ENCODE assay signal across 8 cellular contexts in the genomic region with DNA sequence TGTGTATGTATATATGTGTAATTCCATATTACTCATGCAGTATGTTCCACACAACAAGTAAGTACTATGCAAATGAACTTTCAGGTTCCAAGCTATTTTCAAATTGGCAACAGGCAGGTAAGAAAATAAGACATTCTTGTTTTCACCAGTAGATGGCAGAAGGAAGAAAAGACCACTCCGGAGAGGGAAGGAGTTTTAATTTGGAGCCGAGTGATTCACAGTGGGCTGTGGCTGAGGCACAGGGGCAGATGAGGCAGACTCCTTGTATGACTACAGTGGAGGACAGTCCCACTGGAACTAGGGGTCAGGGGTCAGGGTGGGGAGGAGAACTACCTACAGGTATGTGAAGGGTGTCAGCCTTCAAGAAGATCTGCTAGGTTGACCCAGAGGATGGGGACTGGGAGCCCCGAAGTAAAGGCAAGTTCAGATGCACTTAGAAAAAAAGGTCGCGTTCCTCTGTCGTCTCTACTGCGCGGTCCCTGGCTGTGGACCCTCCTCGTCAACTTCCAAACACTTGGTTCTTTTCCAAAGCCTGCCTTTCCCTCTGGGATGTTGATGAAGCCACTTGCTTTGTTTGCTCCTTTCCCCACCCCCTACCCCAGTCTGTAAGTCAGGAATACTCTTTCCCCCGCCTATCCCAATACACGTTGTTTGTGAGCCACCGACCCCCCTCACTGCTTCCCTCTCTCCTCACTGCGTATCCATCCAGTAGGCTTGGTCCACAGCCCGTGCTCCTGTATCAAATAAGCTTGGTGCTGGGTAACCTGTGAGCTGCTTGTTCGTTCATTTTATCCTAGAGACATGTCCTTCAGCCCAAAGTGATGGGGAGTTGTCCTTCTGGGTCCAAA. TPM values are rescaled to one million over a fixed set of nuclear protein-coding genes. Genes with fewer than 3 reads are reported as not detected.
DNase-seq lines count a peak whose midpoint lies in the region; ATAC-seq, FAIRE-seq and TF ChIP-seq lines count a peak whose summit lies in the region.

No MANE protein-coding gene starts in this region.

- H3K4me3 ChIP-seq in A549 (no peak overlapping the region), LNCaP clone FGC (ENCODE audit: low read depth, low read length) (no peak overlapping the region), astrocyte of the cerebellum (ENCODE audit: low read depth, low read length) (no peak overlapping the region)

- TF ChIP-seq EP300 in A549 (IDR thresholded peaks at IDR 0.05) = no peak

- CTCF ChIA-PET in A549 (lab: Yijun Ruan, JAX) = interaction anchor here (0.6 to 5.9 kb wide), 34 partner anchors 10 to 375 kb away, joined by 3 to 78 read pairs (median 6); a partner anchor contains a TSS

- DNase-seq in A549 (ENCODE audit: low read depth in 1 of 2, low spot score in 1 of 2) = peak; percentile 75 to 81
- peak; percentile 66 for DNase-seq in GM13977 (ENCODE audit: low spot score)
- no peak for DNase-seq in LNCaP clone FGC (ENCODE audit: low read depth)
- DNase-seq in SW 1271 (lab: John Stamatoyannopoulos, UW) = peak; percentile 26 to 83
- peak; percentile 68 for DNase-seq in astrocyte of the cerebellum (ENCODE audit: low read depth)
- DNase-seq in iPS-NIHi7 (ENCODE audit: extremely low spot score) = peak; percentile 75
- peak; percentile 46 to 47 for DNase-seq in stimulated activated CD4-positive, alpha-beta T cell treated with anti-CD3 and anti-CD28 coated beads, Interleukin-15, amount 100 ng/mL, for 48 hours (ENCODE audit: low read depth in 2 of 2)

- no peak for TF ChIP-seq POLR2A in A549 (IDR thresholded peaks at IDR 0.05; ENCODE audit: low read length)

- FAIRE-seq in A549 (lab: Jason Lieb, UNC) = peak; percentile 28

- peak overlapping the region; percentile 70 to 88 for H3K27ac ChIP-seq in A549

- peaks cover 69% of the 10 kb centered on the region for H3K4me1 ChIP-seq in A549

- peak; percentile 79 for TF ChIP-seq CTCF in A549 (IDR thresholded peaks at IDR 0.05)
- peak; percentile 47 for TF ChIP-seq CTCF in GM13977 (IDR thresholded peaks at IDR 0.05; ENCODE audit: extremely low read depth, insufficient read depth, missing control alignments)
- peak; percentile 57 for TF ChIP-seq CTCF in LNCaP clone FGC (IDR thresholded peaks at IDR 0.05; ENCODE audit: control insufficient read depth, extremely low read depth, insufficient read depth)
- TF ChIP-seq CTCF in astrocyte of the cerebellum (IDR thresholded peaks at IDR 0.05; ENCODE audit: low read depth, low read length, missing control alignments) = peak; percentile 64

- no peaks in the 10 kb centered on the region for H3K9me3 ChIP-seq in A549

- peak; percentile 70 to 76 for ATAC-seq in A549
- ATAC-seq in HG02884 (IDR thresholded peaks at IDR 0.05; ENCODE audit: unreplicated experiment) = no peak

- 60% methylated on average over 15 of the region's 15 CpGs for WGBS in A549 (ENCODE audit: missing lambda C conversion rate)

- POLR2A ChIA-PET in A549 (lab: Yijun Ruan, JAX) = interaction anchor here (1.0 to 1.9 kb wide), 5 partner anchors 33 to 54 kb away, joined by 3 to 18 read pairs (median 4); a partner anchor contains a TSS

- peak overlapping the region; percentile 56 for H3K4me2 ChIP-seq in A549

- in situ Hi-C loops in GM13977 (cut with MboI; ENCODE audit: low pct_unique_long_range_greater_than_20kb, low sequenced_read_pairs, unreplicated experiment) (no loop called here), astrocyte of the cerebellum (cut with HindIII; ENCODE audit: low sequenced_read_pairs) (no loop called here)

- TF ChIP-seq RAD21 in A549 (conservative IDR thresholded peaks at IDR 0.05 in 1 of 2, IDR thresholded peaks at IDR 0.05 in 1 of 2) = peak; percentile 79

TF ChIP-seq in A549, 52 proteins besides CTCF, POLR2A, EP300 and RAD21:
- TF ChIP-seq FOSL2 (IDR thresholded peaks at IDR 0.05) (no peak), FOSL2 (CRISPR knock-in tag; IDR thresholded peaks at IDR 0.05) (peak; percentile 67), GATA3 (IDR thresholded peaks at IDR 0.05; ENCODE audit: borderline replicate concordance) (0 out of 2 replicates have a peak, but pooled peaks have one; percentile 18), RARB (CRISPR knock-in tag; IDR thresholded peaks at IDR 0.05) (no peak), JUN (IDR thresholded peaks at IDR 0.05) (0 out of 5 replicates have a peak, but pooled peaks have one; percentile 19 to 25), SMC3 (IDR thresholded peaks at IDR 0.05) (peak; percentile 90)
- TF ChIP-seq, protein P1, sequence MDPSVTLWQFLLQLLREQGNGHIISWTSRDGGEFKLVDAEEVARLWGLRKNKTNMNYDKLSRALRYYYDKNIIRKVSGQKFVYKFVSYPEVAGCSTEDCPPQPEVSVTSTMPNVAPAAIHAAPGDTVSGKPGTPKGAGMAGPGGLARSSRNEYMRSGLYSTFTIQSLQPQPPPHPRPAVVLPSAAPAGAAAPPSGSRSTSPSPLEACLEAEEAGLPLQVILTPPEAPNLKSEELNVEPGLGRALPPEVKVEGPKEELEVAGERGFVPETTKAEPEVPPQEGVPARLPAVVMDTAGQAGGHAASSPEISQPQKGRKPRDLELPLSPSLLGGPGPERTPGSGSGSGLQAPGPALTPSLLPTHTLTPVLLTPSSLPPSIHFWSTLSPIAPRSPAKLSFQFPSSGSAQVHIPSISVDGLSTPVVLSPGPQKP (IDR thresholded peaks at IDR 0.05; ENCODE audit: low read depth, low read length) = no peak

RNA-seq across cellular contexts. Expression of a gene that starts 24.1 kb away (rescaled TPM):
- polyA plus RNA-seq in A549 (2011; rRNA removed) (118 and 144 TPM in 2 replicates), A549 (2017; fragmentation: RNase III; extraction: RNeasy Plus Mini Kit Qiagen cat#74134 plus additional on column Dnase treatment) (81.6 to 87.3 TPM (median 83.8 TPM) in 3 replicates)
- 56.1 and 57.2 TPM in 2 replicates for polyA plus RNA-seq in A549 (2012; cell fraction: cytosol; rRNA removed)
- 63.1 and 116 TPM in 2 replicates for polyA plus RNA-seq in A549 (2012; cell fraction: nucleus; rRNA removed)
- polyA minus RNA-seq in A549 (2011; rRNA and poly(A)+ RNA removed) = 68.9 and 74.6 TPM in 2 replicates

RNA-seq across cellular contexts. Expression of a gene that starts 51.8 kb away (rescaled TPM):
- polyA plus RNA-seq in A549 (2011; rRNA removed) (0.93 and 1.3 TPM in 2 replicates), A549 (2017; fragmentation: RNase III; extraction: RNeasy Plus Mini Kit Qiagen cat#74134 plus additional on column Dnase treatment) (0.42 to 0.46 TPM (median 0.44 TPM) in 3 replicates)
- 0.21 and 0.26 TPM in 2 replicates for polyA plus RNA-seq in A549 (2012; cell fraction: cytosol; rRNA removed)
- 0.10 and 0.31 TPM in 2 replicates for polyA plus RNA-seq in A549 (2012; cell fraction: nucleus; rRNA removed)
- polyA minus RNA-seq in A549 (2011; rRNA and poly(A)+ RNA removed) = 1.1 and 1.3 TPM in 2 replicates

RNA-seq across cellular contexts. Expression of a gene that starts 54.1 kb away (rescaled TPM):
- polyA plus RNA-seq in A549 (2011; rRNA removed) = 296 and 321 TPM in 2 replicates
- polyA plus RNA-seq in A549 (2012; cell fraction: cytosol; rRNA removed) = 275 and 331 TPM in 2 replicates
- polyA plus RNA-seq in A549 (2012; cell fraction: nucleus; rRNA removed) = 582 and 654 TPM in 2 replicates
- polyA plus RNA-seq in A549 (2017; fragmentation: RNase III; extraction: RNeasy Plus Mini Kit Qiagen cat#74134 plus additional on column Dnase treatment) = 173 to 207 TPM (median 197 TPM) in 3 replicates
- polyA minus RNA-seq in A549 (2011; rRNA and poly(A)+ RNA removed) = 913 and 975 TPM in 2 replicates
